In the genomic region with DNA sequence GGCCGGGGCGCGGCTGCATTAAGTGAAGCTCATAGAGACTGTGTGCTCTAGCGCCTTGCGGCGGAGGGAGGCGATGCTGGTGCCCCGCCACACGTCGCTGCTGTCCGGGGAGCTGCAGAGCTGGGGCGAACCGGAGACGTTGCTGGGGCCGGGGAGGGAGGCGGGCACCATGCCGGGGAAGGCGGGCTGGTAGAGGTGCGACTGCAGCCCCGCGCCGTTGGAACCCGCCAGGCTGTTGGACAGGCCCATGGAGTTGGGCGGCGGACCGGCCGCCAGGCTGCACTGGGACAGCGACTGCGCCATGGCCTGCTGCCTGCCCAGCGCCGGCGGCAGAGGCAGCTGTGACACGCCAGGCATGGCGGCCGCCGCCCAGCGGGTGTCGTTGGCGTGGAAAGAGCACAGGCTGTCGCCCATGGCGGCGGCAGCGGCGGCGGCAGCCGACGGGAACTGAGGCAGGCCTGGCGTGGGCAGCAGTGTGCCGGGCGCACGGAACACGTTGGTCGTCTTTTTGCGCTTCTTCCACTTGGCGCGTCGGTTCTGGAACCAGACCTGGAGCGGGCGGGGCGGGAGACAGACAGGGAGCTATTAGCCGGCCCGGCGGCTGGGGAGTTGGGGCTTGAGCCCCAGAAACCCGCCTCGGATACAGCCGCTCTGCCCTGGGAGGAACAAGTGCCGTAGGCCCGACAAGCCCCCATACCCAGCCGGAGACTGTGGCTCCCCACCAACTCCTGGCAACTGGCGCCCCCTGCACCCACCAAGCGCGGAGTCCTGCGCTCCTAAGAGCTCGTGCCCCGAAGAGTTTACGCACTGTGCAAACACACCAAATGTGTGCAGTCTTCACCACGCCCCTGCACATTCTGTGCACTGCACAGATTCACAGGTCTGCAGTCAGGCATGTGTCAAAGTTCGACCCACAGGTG, we compare ENCODE assay signal across 8 cellular contexts. TPM values are rescaled to one million over a fixed set of nuclear protein-coding genes. Genes with fewer than 3 reads are reported as not detected.
DNase-seq lines count a peak whose midpoint lies in the region; ATAC-seq and TF ChIP-seq lines count a peak whose summit lies in the region.

No MANE protein-coding gene starts in this region.

- H3K27me3 Mint-ChIP-seq in activated CD4-positive, alpha-beta T cell treated with anti-CD3 and anti-CD28 coated beads, Interleukin-2, amount 10 ng/mL, durations not matched to agents 7 days and 5 days: peaks cover 73% of the 10 kb centered on the region

- TF ChIP-seq CTCF in psoas muscle (IDR thresholded peaks at IDR 0.05): peak; percentile 25

- intact Hi-C loops in psoas muscle (cut with DNase I): no loop called here

- peak; percentile 46 for TF ChIP-seq POLR2A in GM18526 (IDR thresholded peaks at IDR 0.05; ENCODE audit: extremely low read depth, insufficient read length)

- peak overlapping the region; percentile 17 for H3K27ac Mint-ChIP-seq in activated CD4-positive, alpha-beta T cell treated with anti-CD3 and anti-CD28 coated beads, Interleukin-2, amount 10 ng/mL, durations not matched to agents 7 days and 5 days

- 2 to 3% (median 2%) methylated on average over 52 to 78 of the region's 78 CpGs for WGBS in psoas muscle, 3 donors

- ATAC-seq in HG02970 (IDR thresholded peaks at IDR 0.05; ENCODE audit: low FRiP score, unreplicated experiment) (peak; percentile 69), psoas muscle (peak; percentile 78 to 94 (median 92))

- POLR2A ChIA-PET in activated CD4-positive, alpha-beta T cell treated with anti-CD3 and anti-CD28 coated beads, Interleukin-2, amount 10 ng/mL, durations not matched to agents 7 days and 5 days (lab: Charles Lee): interaction anchor here (0.6 kb wide), 1 partner anchor 370 kb away, joined by 4 read pairs; no protein-coding TSS in a partner anchor

- peak overlapping the region; percentile 66 for H3K4me3 ChIP-seq in psoas muscle

- peaks cover 0 to 99% (median 37%) of the 10 kb centered on the region in 3 donors for H3K27me3 ChIP-seq in psoas muscle (ENCODE audit: insufficient read depth in 3 of 3, low read length in 2 of 3)

- peak; percentile 54 for DNase-seq in CD1c-positive myeloid dendritic cell (ENCODE audit: extremely low spot score)
- DNase-seq in NCI-H1930 (lab: John Stamatoyannopoulos, UW): peak; percentile 63 to 72
- DNase-seq in activated CD4-positive, alpha-beta T cell treated with anti-CD3 and anti-CD28 coated beads, Interleukin-2, amount 10 ng/mL, durations not matched to agents 7 days and 5 days: peak; percentile 37
- DNase-seq in glomerular visceral epithelial cell (ENCODE audit: extremely low spot score): peak; percentile 63
- DNase-seq in psoas muscle: peak; percentile 38 to 67
- no peak for DNase-seq in mesenteric fat pad (ENCODE audit: low spot score)

- CTCF ChIA-PET in activated CD4-positive, alpha-beta T cell treated with anti-CD3 and anti-CD28 coated beads, Interleukin-2, amount 10 ng/mL, durations not matched to agents 7 days and 5 days (lab: Charles Lee): interaction anchor here (0.7 to 1.5 kb wide), 3 partner anchors 12 to 216 kb away, joined by 3 read pairs; no protein-coding TSS in a partner anchor

- no peak overlapping the region for H3K27ac ChIP-seq in psoas muscle

- H3K9me3 Mint-ChIP-seq in activated CD4-positive, alpha-beta T cell treated with anti-CD3 and anti-CD28 coated beads, Interleukin-2, amount 10 ng/mL, durations not matched to agents 7 days and 5 days: no peaks in the 10 kb centered on the region

- no peaks in the 10 kb centered on the region for H3K9me3 ChIP-seq in psoas muscle

- peaks cover 10% of the 10 kb centered on the region for H3K4me1 ChIP-seq in psoas muscle

- H3K36me3 Mint-ChIP-seq in activated CD4-positive, alpha-beta T cell treated with anti-CD3 and anti-CD28 coated beads, Interleukin-2, amount 10 ng/mL, durations not matched to agents 7 days and 5 days (ENCODE audit: low read depth): peaks cover 4% of the 10 kb centered on the region

- peak overlapping the region; percentile 71 for H3K4me3 Mint-ChIP-seq in activated CD4-positive, alpha-beta T cell treated with anti-CD3 and anti-CD28 coated beads, Interleukin-2, amount 10 ng/mL, durations not matched to agents 7 days and 5 days

- no peaks in the 10 kb centered on the region for H3K36me3 ChIP-seq in psoas muscle (ENCODE audit: insufficient read depth in 1 of 2, low read depth in 1 of 2)

- peaks cover 19% of the 10 kb centered on the region for H3K4me1 Mint-ChIP-seq in activated CD4-positive, alpha-beta T cell treated with anti-CD3 and anti-CD28 coated beads, Interleukin-2, amount 10 ng/mL, durations not matched to agents 7 days and 5 days

RNA-seq across cellular contexts. Expression of gene OTP, which starts 8.0 kb away (rescaled TPM):
- total RNA-seq in activated CD4-positive, alpha-beta T cell treated with anti-CD3 and anti-CD28 coated beads, Interleukin-2, amount 10 ng/mL, durations not matched to agents 7 days and 5 days: not detected
- total RNA-seq in psoas muscle (not detected), mesenteric fat pad (not detected)
- polyA plus RNA-seq in psoas muscle: under 1 TPM in 1 of 3 donors, not detected in 2; 0.01 TPM
